In the genomic region with DNA sequence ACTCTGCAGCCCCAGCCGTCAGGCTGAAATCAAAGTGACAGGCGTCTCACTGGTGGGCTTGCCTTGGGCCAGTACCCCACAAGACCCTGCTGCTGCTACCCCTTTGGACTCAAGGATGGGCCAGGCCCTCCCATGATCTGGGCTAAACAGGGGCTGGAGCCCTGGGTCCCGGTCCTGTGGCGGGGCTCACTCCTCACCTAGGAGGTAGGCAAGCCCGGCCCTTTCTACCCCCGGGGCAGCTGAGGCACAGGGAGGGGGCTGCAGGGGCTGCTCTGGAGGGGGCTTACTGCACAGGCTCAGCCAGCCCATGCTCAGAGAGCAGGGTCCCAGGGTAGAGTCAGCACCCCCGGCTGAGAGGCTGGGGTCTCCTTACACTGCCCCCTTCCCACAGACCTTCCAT, we compare ENCODE assay signal across 19 cellular contexts. TPM values are rescaled to one million over a fixed set of nuclear protein-coding genes. Genes with fewer than 3 reads are reported as not detected.
A peak's percentile ranks its signal among the peaks of the same experiment; 100 is the strongest.
DNase-seq lines count a peak whose midpoint lies in the region; ATAC-seq, FAIRE-seq and TF ChIP-seq lines count a peak whose summit lies in the region.
"Had no signal": no experiment of that assay in that cellular context is flagged by ENCODE, and none has a peak within 500 bp of the region (broad histone marks: within the 10 kb centered on the region; RNA-seq: fewer than 3 reads in every experiment).

No MANE protein-coding gene starts in this region.

- no peak for FAIRE-seq in GM12892 (lab: Jason Lieb, UNC)

- TF ChIP-seq POLR2A in GM12892 (IDR thresholded peaks at IDR 0.05; ENCODE audit: low read depth, low read length), result no peak

- H2BK12ac ChIP-seq in mesenchymal stem cell (ENCODE audit: low read length in 2 of 2), result no peak overlapping the region

- H4K91ac ChIP-seq in mesenchymal stem cell (ENCODE audit: low read length), result no peak overlapping the region

- no peaks in the 10 kb centered on the region for H3K27me3 ChIP-seq in right cardiac atrium (ENCODE audit: control insufficient read depth, insufficient read depth)
- H3K27me3 ChIP-seq in mesenchymal stem cell (ENCODE audit: control insufficient read depth in 1 of 2, insufficient read depth in 1 of 2, low read length in 2 of 2), result no peaks in the 10 kb centered on the region

- intact Hi-C loops in right cardiac atrium (cut with DNase I) (loop anchor here in 3 of 4 donors (2.0 to 10.0 kb wide), 3 partner anchors 104 to 246 kb away; a partner anchor contains a TSS), cardiac septum (cut with DNase I) (loop anchor here (5.0 kb wide), 2 partner anchors 43 to 243 kb away; a partner anchor contains a TSS)

- no peak overlapping the region for H2BK5ac ChIP-seq in mesenchymal stem cell (ENCODE audit: low read depth, low read length, poor library complexity, severe bottlenecking)

- 81% methylated on average over 7 of the region's 7 CpGs for WGBS in right cardiac atrium
- WGBS in mesenchymal stem cell, result 90% methylated on average over 6 of the region's 7 CpGs

- no peak overlapping the region for H3K9ac ChIP-seq in mesenchymal stem cell (ENCODE audit: low read length)

- no peak overlapping the region for H2AFZ ChIP-seq in mesenchymal stem cell (ENCODE audit: low read depth, low read length)

- H3K4me2 ChIP-seq in mesenchymal stem cell (ENCODE audit: low read length, poor library complexity, severe bottlenecking), result no peak overlapping the region

- no peaks in the 10 kb centered on the region for H3K9me3 ChIP-seq in right cardiac atrium (ENCODE audit: control insufficient read depth, low read length)
- H3K9me3 ChIP-seq in mesenchymal stem cell (ENCODE audit: control insufficient read depth, low read length), result no peaks in the 10 kb centered on the region

- peaks cover 12% of the 10 kb centered on the region for H3K79me1 ChIP-seq in mesenchymal stem cell (replicated peaks; ENCODE audit: low read length, poor library complexity, severe bottlenecking)

- H3K4me1 ChIP-seq in right cardiac atrium (ENCODE audit: control insufficient read depth, insufficient read depth, low read length) (no peaks in the 10 kb centered on the region), mesenchymal stem cell (ENCODE audit: control insufficient read depth, insufficient read depth, low read depth, low read length) (peaks cover 76% of the 10 kb centered on the region)

- H3K27ac ChIP-seq in right cardiac atrium (ENCODE audit: low read length), result no peak overlapping the region
- H3K27ac ChIP-seq in angular gyrus (ENCODE audit: low read depth, low read length), result peak overlapping the region; percentile 48
- H3K27ac ChIP-seq in mesenchymal stem cell (ENCODE audit: low read length, poor library complexity, severe bottlenecking), result peak overlapping the region; percentile 25

- DNase-seq in right cardiac atrium (peak; percentile 12 to 57 (median 37)), cardiac septum (ENCODE audit: low spot score) (no peak), mesenchymal stem cell (no peak), GM12892 (ENCODE audit: insufficient read length) (no peak), cerebellum (ENCODE audit: low spot score) (no peak)
- DNase-seq: ACHN; CD4-positive, CD25-positive, alpha-beta regulatory T cell; H9; IMR-90; Kasumi-1; MM.1S; NCI-H1105; NCI-H1694; NCI-H2227 treated with DMSO at 0.1 percent for 48 hours; NCI-H524; SHP77 treated with DMSO at 0.1 percent for 48 hours had no signal

- H3K4me3 ChIP-seq in right cardiac atrium (ENCODE audit: low read length) (no peak overlapping the region), mesenchymal stem cell (ENCODE audit: insufficient read depth in 1 of 2, low read depth in 1 of 2, low read length in 2 of 2) (no peak overlapping the region)

- no peak overlapping the region for H3K18ac ChIP-seq in mesenchymal stem cell (ENCODE audit: low read depth in 1 of 2, low read length in 2 of 2)

- no peak overlapping the region for H4K8ac ChIP-seq in mesenchymal stem cell (ENCODE audit: low read length)

- ATAC-seq in right cardiac atrium (no peak), GM18858 (IDR thresholded peaks at IDR 0.05; ENCODE audit: unreplicated experiment) (no peak)
- ATAC-seq: Panc1 had no signal

- no peak overlapping the region for H2AK5ac ChIP-seq in mesenchymal stem cell (ENCODE audit: low read length, severe bottlenecking)

- H2BK15ac ChIP-seq in mesenchymal stem cell (ENCODE audit: low read depth, poor library complexity, severe bottlenecking), result peak overlapping the region; percentile 1

- H3K36me3 ChIP-seq in mesenchymal stem cell (ENCODE audit: control insufficient read depth in 1 of 2, insufficient read depth in 2 of 2, low read depth in 1 of 2, low read length in 2 of 2), result peaks cover 34 to 96% of the 10 kb centered on the region in 2 experiments

- H3K23ac ChIP-seq in mesenchymal stem cell (ENCODE audit: low read length in 2 of 2), result no peak overlapping the region

- no peak overlapping the region for H3K14ac ChIP-seq in mesenchymal stem cell (ENCODE audit: low read length in 2 of 2)

- no peak overlapping the region for H3K4ac ChIP-seq in mesenchymal stem cell (ENCODE audit: low read depth in 1 of 2, low read length in 2 of 2)

- H2BK120ac ChIP-seq in mesenchymal stem cell (ENCODE audit: low read depth, low read length), result no peak overlapping the region

RNA-seq across cellular contexts. Expression of a gene that starts 23.6 kb away (rescaled TPM):
- total RNA-seq in right cardiac atrium, result 10 to 100 TPM in 3 of 4 donors, 1 to 10 TPM in 1; 8.4 to 16.3 (median 12.3) TPM
- 10.2 TPM for polyA plus RNA-seq in right cardiac atrium
- total RNA-seq in cardiac septum, result 8.9 TPM
- polyA plus RNA-seq in mesenchymal stem cell (2013, experiment 1 of 2), result 9.7 TPM
- 9.8 TPM for polyA plus RNA-seq in mesenchymal stem cell (2013, experiment 2 of 2)
- polyA plus RNA-seq in GM12892 (2012; ENCODE audit: missing spikeins), result 16.3 TPM
- 24.6 TPM for total RNA-seq in cerebellum

RNA-seq across cellular contexts. Expression of a gene that starts 43.2 kb away (rescaled TPM):
- 10 to 100 TPM; 45.8 to 67.5 (median 50.0) TPM for total RNA-seq in right cardiac atrium
- 39.9 TPM for polyA plus RNA-seq in right cardiac atrium
- 70.1 TPM for total RNA-seq in cardiac septum
- polyA plus RNA-seq in mesenchymal stem cell (2013, experiment 1 of 2), result 28.1 TPM
- polyA plus RNA-seq in mesenchymal stem cell (2013, experiment 2 of 2), result 25.8 TPM
- polyA plus RNA-seq in GM12892 (2012; ENCODE audit: missing spikeins), result 0.38 TPM
- total RNA-seq in cerebellum, result 14.0 TPM
- polyA plus RNA-seq: CD4-positive, CD25-positive, alpha-beta regulatory T cell had no signal

Comparison
In these comparisons a context has a peak if more than half of its experiments do, and no peak if none do; other contexts are left out.
1. DNase-seq: peak in right cardiac atrium (3 of 3); none in cardiac septum (single experiment), mesenchymal stem cell (single experiment), GM12892 (single experiment) and cerebellum (single experiment).